ENCODE assay signal across 14 cellular contexts in the genomic region with DNA sequence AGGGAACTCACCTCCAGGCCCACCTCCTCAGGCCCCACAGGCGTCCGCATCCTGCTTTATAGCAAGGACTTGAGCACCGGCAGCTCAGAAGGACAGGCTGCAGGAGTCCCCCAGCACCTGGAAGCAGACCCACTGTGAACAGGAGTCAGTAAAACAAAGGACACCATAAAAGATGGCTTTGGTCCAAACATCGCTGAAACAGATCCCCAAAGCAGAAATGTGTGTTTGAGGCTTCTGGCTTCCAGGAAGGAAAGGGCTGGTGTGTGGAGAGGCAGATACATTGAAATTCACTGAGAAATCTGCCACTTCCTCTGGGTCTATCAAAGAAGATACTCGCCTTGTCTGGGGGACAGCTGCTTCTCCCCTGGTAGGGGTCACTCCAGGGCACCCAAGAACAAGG.
DNase-seq lines count a peak whose midpoint lies in the region; ATAC-seq and TF ChIP-seq lines count a peak whose summit lies in the region.
"Had no signal": no experiment of that assay in that cellular context is flagged by ENCODE, and none has a peak within 500 bp of the region (broad histone marks: within the 10 kb centered on the region; RNA-seq: fewer than 3 reads in every experiment).

No MANE protein-coding gene starts in this region.

- no peak for TF ChIP-seq POLR2A in vagina (IDR thresholded peaks at IDR 0.05)

- peaks cover 19% of the 10 kb centered on the region for H3K4me1 Mint-ChIP-seq in brain
- H3K4me1 Mint-ChIP-seq: B cell; CD8-positive, alpha-beta memory T cell had no signal

- H3K27me3 ChIP-seq in vagina: no peaks in the 10 kb centered on the region

- intact Hi-C loops in vagina (cut with DNase I): no loop called here

- no peaks in the 10 kb centered on the region for H3K36me3 ChIP-seq in vagina

- H3K4me1 ChIP-seq in vagina: no peaks in the 10 kb centered on the region

- TF ChIP-seq CTCF in brain (conservative IDR thresholded peaks at IDR 0.05) (no peak), vagina (IDR thresholded peaks at IDR 0.05) (no peak)

- peaks cover 0 to 3% (median 0%) of the 10 kb centered on the region in 5 experiments for H3K9me3 Mint-ChIP-seq in brain
- H3K9me3 Mint-ChIP-seq: H9 had no signal

- H3K9me3 ChIP-seq in vagina: no peaks in the 10 kb centered on the region

- peak overlapping the region in 3 of 5 experiments; percentile 10 to 47 (median 13) for H3K27ac Mint-ChIP-seq in brain
- H3K27ac Mint-ChIP-seq: B cell; CD8-positive, alpha-beta memory T cell; H9 had no signal

- H3K36me3 Mint-ChIP-seq in brain: no peaks in the 10 kb centered on the region
- H3K36me3 Mint-ChIP-seq: CD8-positive, alpha-beta memory T cell had no signal

- H3K4me3 Mint-ChIP-seq in brain: no peak overlapping the region
- H3K4me3 Mint-ChIP-seq: B cell; CD8-positive, alpha-beta memory T cell; H9 had no signal

- H3K27ac ChIP-seq in vagina: no peak overlapping the region
- H3K27ac ChIP-seq: C4-2B had no signal

- peaks cover 3% of the 10 kb centered on the region for H3K27me3 Mint-ChIP-seq in brain

- no peak for ATAC-seq in HG02973 (IDR thresholded peaks at IDR 0.05; ENCODE audit: unreplicated experiment)

- peak; percentile 49 for DNase-seq in NCI-H345 (lab: John Stamatoyannopoulos, UW)
- no peak for DNase-seq in NCI-H345 treated with DMSO at 0.1 percent for 48 hours (lab: John Stamatoyannopoulos, UW; ENCODE audit: unreplicated experiment)
- DNase-seq in COR-L47 (lab: John Stamatoyannopoulos, UW): peak; percentile 65
- DNase-seq in left kidney (ENCODE audit: low read depth, low spot score): peak; percentile 15
- DNase-seq in vagina (ENCODE audit: extremely low spot score in 2 of 2): no peak
- DNase-seq: CD8-positive, alpha-beta memory T cell; DMS53; GF-D8; GOT3; H9 had no signal

- H3K4me3 ChIP-seq in vagina: no peak overlapping the region

Comparison
In these comparisons a context has a peak if more than half of its experiments do, and no peak if none do; other contexts are left out.
1. DNase-seq: peak in NCI-H345 (single experiment), COR-L47 (single experiment) and left kidney (single experiment); none in NCI-H345 treated with DMSO at 0.1 percent for 48 hours (single experiment) and vagina (0 of 2).